ENCODE assay signal across 8 cellular contexts in genomic region chr1:112718691-112719418, GRCh38. TPM values are rescaled to one million over a fixed set of nuclear protein-coding genes. Genes with fewer than 3 reads are reported as not detected.
A peak's percentile ranks its signal among the peaks of the same experiment; 100 is the strongest.
DNase-seq lines count a peak whose midpoint lies in the region; ATAC-seq and TF ChIP-seq lines count a peak whose summit lies in the region.

No MANE protein-coding gene starts in this region.

- H3K9me3 ChIP-seq in MM.1S (replicated peaks; ENCODE audit: insufficient read depth, low read length) (no peaks in the 10 kb centered on the region), heart left ventricle (no peaks in the 10 kb centered on the region)

- no peak for TF ChIP-seq POLR2A in heart left ventricle (IDR thresholded peaks at IDR 0.05)

- H3K36me3 ChIP-seq in MM.1S (replicated peaks; ENCODE audit: insufficient read depth, low read length) (no peaks in the 10 kb centered on the region), heart left ventricle (no peaks in the 10 kb centered on the region), rectal smooth muscle tissue (ENCODE audit: control insufficient read depth, insufficient read depth, low read length) (no peaks in the 10 kb centered on the region)

- intact Hi-C loops in heart left ventricle (cut with DNase I): loop anchor here (1.0 to 10.0 kb wide), 11 partner anchors 85 to 958 kb away; partner anchors contain the start of genes LRIG2 (in 6 of the 10) and SLC16A1 (in 3 of the 10)

- peak; percentile 58 for TF ChIP-seq CTCF in MM.1S (IDR thresholded peaks at IDR 0.05; ENCODE audit: low read length)
- TF ChIP-seq CTCF in heart left ventricle (IDR thresholded peaks at IDR 0.05): peak; percentile 75 to 91 (median 82)

- H3K27ac Mint-ChIP-seq in activated naive CD8-positive, alpha-beta T cell treated with anti-CD3 and anti-CD28 coated beads for 36 hours: no peak overlapping the region

- no peaks in the 10 kb centered on the region for H3K9me3 Mint-ChIP-seq in activated naive CD8-positive, alpha-beta T cell treated with anti-CD3 and anti-CD28 coated beads for 36 hours

- H3K4me1 Mint-ChIP-seq in activated naive CD8-positive, alpha-beta T cell treated with anti-CD3 and anti-CD28 coated beads for 36 hours: peaks cover 28% of the 10 kb centered on the region

- peak overlapping the region; percentile 18; the same call in 1 of the 2 replicates for H3K4me2 ChIP-seq in MM.1S (ENCODE audit: low read depth, low read length)

- H3F3A ChIP-seq in MM.1S (ENCODE audit: insufficient read depth, low read length): no peaks in the 10 kb centered on the region

- H3K27me3 ChIP-seq in MM.1S (replicated peaks; ENCODE audit: insufficient read depth, low read length) (peaks cover 11% of the 10 kb centered on the region), heart left ventricle (peaks cover 0 to 12% (median 0%) of the 10 kb centered on the region in 9 donors), rectal smooth muscle tissue (ENCODE audit: control insufficient read depth, insufficient read depth, low read length) (peaks cover 8% of the 10 kb centered on the region)

- WGBS in heart left ventricle, 4 donors: 17 to 25% (median 18%) methylated on average over 32 to 44 of the region's 44 CpGs

- H2AFZ ChIP-seq in MM.1S (ENCODE audit: low read length): no peak overlapping the region

- no peaks in the 10 kb centered on the region for H3K36me3 Mint-ChIP-seq in activated naive CD8-positive, alpha-beta T cell treated with anti-CD3 and anti-CD28 coated beads for 36 hours

- ATAC-seq in heart left ventricle (peak in 2 of 4 donors; percentile 10 to 14), GM19452 (IDR thresholded peaks at IDR 0.05; ENCODE audit: unreplicated experiment) (no peak), GM19397 (IDR thresholded peaks at IDR 0.05; ENCODE audit: unreplicated experiment) (no peak)

- no peak overlapping the region for H3K9ac ChIP-seq in MM.1S (ENCODE audit: low read length)
- no peak overlapping the region for H3K9ac ChIP-seq in rectal smooth muscle tissue (ENCODE audit: low read length)

- H3K4me3 Mint-ChIP-seq in activated naive CD8-positive, alpha-beta T cell treated with anti-CD3 and anti-CD28 coated beads for 36 hours: no peak overlapping the region

- H3K79me2 ChIP-seq in MM.1S (ENCODE audit: low read length): no peaks in the 10 kb centered on the region

- H3K4me3 ChIP-seq in MM.1S (ENCODE audit: low read length) (no peak overlapping the region), heart left ventricle (peak overlapping the region in 9 of 12 donors; percentile 16 to 47 (median 30)), rectal smooth muscle tissue (ENCODE audit: low read length) (peak overlapping the region; percentile 9)

- H3K9me2 ChIP-seq in MM.1S (replicated peaks; ENCODE audit: insufficient read depth, low read length): no peaks in the 10 kb centered on the region

- H3K27ac ChIP-seq in MM.1S (ENCODE audit: low read length): no peak overlapping the region
- no peak overlapping the region for H3K27ac ChIP-seq in heart left ventricle
- no peak overlapping the region for H3K27ac ChIP-seq in rectal smooth muscle tissue (ENCODE audit: low read depth, low read length)

- H4K20me1 ChIP-seq in MM.1S (ENCODE audit: insufficient read depth, low read length): no peaks in the 10 kb centered on the region

- in situ Hi-C loops in G401 (cut with HindIII; ENCODE audit: low sequenced_read_pairs): loop anchor here (5.0 kb wide), 1 partner anchor 78 kb away; no protein-coding TSS in a partner anchor

- DNase-seq in G401 (ENCODE audit: low spot score) (peak; percentile 74), MM.1S (peak; percentile 36), SW480 (ENCODE audit: low spot score) (peak; percentile 70), heart left ventricle (peak; percentile 77 to 92 (median 82))
- DNase-seq in activated naive CD8-positive, alpha-beta T cell treated with anti-CD3 and anti-CD28 coated beads for 36 hours: peak; percentile 82

- peaks cover 5% of the 10 kb centered on the region; the same call in 1 of the 2 replicates for H3K4me1 ChIP-seq in MM.1S (ENCODE audit: low read length)
- H3K4me1 ChIP-seq in heart left ventricle: peaks cover 0 to 39% (median 22%) of the 10 kb centered on the region in 12 donors
- H3K4me1 ChIP-seq in rectal smooth muscle tissue (ENCODE audit: control insufficient read depth, insufficient read depth, low read length): peaks cover 8% of the 10 kb centered on the region

- peaks cover 40% of the 10 kb centered on the region for H3K27me3 Mint-ChIP-seq in activated naive CD8-positive, alpha-beta T cell treated with anti-CD3 and anti-CD28 coated beads for 36 hours

RNA-seq across cellular contexts. Expression of gene PPM1J, which starts 3.7 kb away (rescaled TPM):
- 10.1 and 13.2 TPM in 2 replicates for total RNA-seq in G401 (2014; rRNA removed; shearing (Covaris generic))
- total RNA-seq in activated naive CD8-positive, alpha-beta T cell treated with anti-CD3 and anti-CD28 coated beads for 36 hours: under 1 TPM; 0.80 to 0.94 TPM
- 10 to 100 TPM in 3 of 9 donors, 1 to 10 TPM in 6; 4.2 to 11.5 (median 8.3) TPM for total RNA-seq in heart left ventricle
- 1 to 10 TPM; 1.8 to 6.9 TPM for polyA plus RNA-seq in heart left ventricle

RNA-seq across cellular contexts. Expression of gene RHOC, which starts 11.9 kb away (rescaled TPM):
- total RNA-seq in G401 (2014; rRNA removed; shearing (Covaris generic)): 381 and 425 TPM in 2 replicates
- total RNA-seq in activated naive CD8-positive, alpha-beta T cell treated with anti-CD3 and anti-CD28 coated beads for 36 hours: 10 to 100 TPM; 23.8 to 26.2 TPM
- 100 to 1,000 TPM; 147 to 432 (median 217) TPM for total RNA-seq in heart left ventricle
- polyA plus RNA-seq in heart left ventricle: 100 to 1,000 TPM; 170 to 443 TPM

RNA-seq across cellular contexts. Expression of gene MOV10, which starts 44.4 kb away (rescaled TPM):
- 61.1 and 73.7 TPM in 2 replicates for total RNA-seq in G401 (2014; rRNA removed; shearing (Covaris generic))
- 10 to 100 TPM; 66.1 to 66.4 TPM for total RNA-seq in activated naive CD8-positive, alpha-beta T cell treated with anti-CD3 and anti-CD28 coated beads for 36 hours
- 10 to 100 TPM in 7 of 9 donors, 1 to 10 TPM in 2; 7.5 to 43.6 (median 13.3) TPM for total RNA-seq in heart left ventricle
- polyA plus RNA-seq in heart left ventricle: 10 to 100 TPM; 10.8 to 25.3 TPM

Comparison
In these comparisons a context has a peak if more than half of its experiments do, and no peak if none do; other contexts are left out.
1. RNA of gene RHOC, which starts 11.9 kb away (total RNA-seq): 381 to 425 TPM in G401 and 147 to 432 TPM in heart left ventricle; 23.8 to 26.2 TPM in activated naive CD8-positive, alpha-beta T cell treated with anti-CD3 and anti-CD28 coated beads for 36 hours; every median in the first group is over 4 times any median in the second.
2. Peak in every context shown above with its lines, with median percentiles within 50 percentile points of each other: DNase-seq.